1 cellular context compared by ENCODE assay signal in the genomic region with DNA sequence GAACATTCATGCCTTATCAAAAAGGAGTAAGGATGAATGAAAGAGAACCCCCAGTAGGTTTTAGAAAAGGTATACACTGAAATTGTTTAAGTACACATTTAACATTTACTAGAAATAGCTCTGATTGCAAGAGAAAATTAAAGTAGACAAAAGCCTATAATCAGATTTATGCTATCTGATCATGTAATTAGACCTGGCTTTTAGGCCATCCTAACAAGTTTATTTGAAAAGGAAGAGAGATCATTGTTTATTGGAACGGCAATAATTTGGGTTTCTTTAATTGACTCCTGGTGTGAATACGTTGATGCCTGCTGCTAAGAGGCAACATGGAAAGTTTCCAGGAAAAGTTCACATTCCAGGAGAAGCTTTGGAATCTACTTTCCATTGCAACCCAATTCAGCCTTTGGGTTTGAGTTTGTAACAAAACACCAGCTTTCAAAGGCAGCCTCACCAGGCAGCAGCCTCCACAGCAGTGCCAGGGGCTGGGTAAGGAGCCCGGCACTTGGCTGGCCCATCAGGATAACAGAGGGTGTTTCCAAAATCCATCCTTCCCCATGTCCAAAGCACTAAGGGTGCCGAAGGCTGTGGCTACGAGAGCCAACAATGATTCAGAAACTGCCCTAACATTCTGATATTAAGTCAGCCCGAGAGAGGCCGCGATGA.
TF ChIP-seq lines count a peak whose summit lies in the region.

No MANE protein-coding gene starts in this region.

TF ChIP-seq in H1, 55 proteins besides CTCF, POLR2A, EP300 and RAD21:
- TF ChIP-seq SP1 (IDR thresholded peaks at IDR 0.05; ENCODE audit: low read depth, low read length) (peak; percentile 57; the same call in 1 of the 2 replicates), CHD7 (IDR thresholded peaks at IDR 0.05; ENCODE audit: insufficient replicate concordance, low read length) (no peak), E2F6 (IDR thresholded peaks at IDR 0.05) (no peak), TEAD4 (IDR thresholded peaks at IDR 0.05; ENCODE audit: low read depth, low read length) (peak; percentile 89)
